In genomic region chr10:52266858-52267257, GRCh38 we compare ENCODE assay signal across 27 cellular contexts.
"Had no signal": no experiment of that assay in that cellular context is flagged by ENCODE, and none has a peak within 500 bp of the region (broad histone marks: within the 10 kb centered on the region; RNA-seq: fewer than 3 reads in every experiment).

No MANE protein-coding gene starts in this region.

- H3K4me1 ChIP-seq: stomach, suprapubic skin, testis, thyroid gland, tibial artery, tibial nerve, transverse colon, upper lobe of left lung, upper lobe of right lung, uterus, vagina had no signal

- H3K9me3 ChIP-seq: stomach, suprapubic skin, testis, thoracic aorta, thyroid gland, tibial artery, tibial nerve, transverse colon, upper lobe of left lung, upper lobe of right lung, uterus, vagina had no signal

- H3K36me3 ChIP-seq: suprapubic skin, thyroid gland, tibial nerve, transverse colon, upper lobe of left lung, upper lobe of right lung, uterus, vagina had no signal

- DNase-seq: stimulated activated CD4-positive, alpha-beta T cell treated with anti-CD3 and anti-CD28 coated beads, Interleukin-2, amount 100 ng/mL, for 48 hours; stimulated activated CD4-positive, alpha-beta T cell treated with anti-CD3 and anti-CD28 coated beads, Interleukin-4, amount 100 ng/mL, for 1 hour; stimulated activated CD4-positive, alpha-beta T cell treated with anti-CD3 and anti-CD28 coated beads, Interleukin-4, amount 100 ng/mL, for 24 hours; stimulated activated CD4-positive, alpha-beta T cell treated with anti-CD3 and anti-CD28 coated beads, Interleukin-4, amount 100 ng/mL, for 4 hours; stimulated activated CD8-positive, alpha-beta memory T cell treated with anti-CD3 and anti-CD28 coated beads, Interleukin-4, amount 100 ng/mL, for 48 hours; stimulated activated naive B cell treated with anti-CD40 and anti-IgM and Interleukin-4, amounts not matched to agents 10 μg/mL and 1 μg/mL and 100 μg/mL, for 72 hours; stimulated activated naive CD4-positive, alpha-beta T cell; stimulated activated naive CD4-positive, alpha-beta T cell treated with Interleukin-2 at 50 U/mL for 16 hours; stimulated activated naive CD8-positive, alpha-beta T cell treated with anti-CD3 and anti-CD28 coated beads, Interleukin-15, amount 100 ng/mL, for 72 hours; stimulated activated naive CD8-positive, alpha-beta T cell treated with anti-CD3 and anti-CD28 coated beads, Interleukin-15, Interleukin-2, amounts not matched to agents 100 U/mL and 50 U/mL, for 24 hours; stomach; substantia nigra; testis; thyroid gland; tibial artery; transverse colon; trophoblast cell; upper lobe of left lung; upper lobe of right lung; uterus had no signal

- H3K27ac ChIP-seq: stomach, suprapubic skin, testis, thoracic aorta, thyroid gland, tibial artery, tibial nerve, transverse colon, upper lobe of left lung, upper lobe of right lung, uterus, vagina had no signal

- H3K4me3 ChIP-seq: stomach, suprapubic skin, testis, thoracic aorta, thyroid gland, tibial artery, tibial nerve, transverse colon, upper lobe of left lung, upper lobe of right lung, uterus, vagina had no signal

- ATAC-seq: stimulated activated effector memory CD8-positive, alpha-beta T cell treated with anti-CD3 and anti-CD28 coated beads, Interleukin-12 subunit alpha, Interleukin-12 subunit beta, amount 100 ng/mL, for 72 hours; stimulated activated memory B cell treated with anti-CD40 and anti-IgM and Interleukin-4, amounts not matched to agents 10 μg/mL and 1 μg/mL and 100 μg/mL, for 72 hours; stimulated activated naive CD8-positive, alpha-beta T cell treated with anti-CD3 and anti-CD28 coated beads, Interleukin-15, amount 100 ng/mL, for 72 hours; stimulated activated naive CD8-positive, alpha-beta T cell treated with anti-CD3 and anti-CD28 coated beads, Interleukin-15, Interleukin-2, amounts not matched to agents 100 U/mL and 50 U/mL, for 24 hours; upper lobe of right lung had no signal

- H3K27me3 ChIP-seq: stomach, suprapubic skin, testis, thyroid gland, tibial artery, tibial nerve, transverse colon, upper lobe of left lung, upper lobe of right lung, uterus, vagina had no signal

- FAIRE-seq: urothelium cell line had no signal
